In the genomic region with DNA sequence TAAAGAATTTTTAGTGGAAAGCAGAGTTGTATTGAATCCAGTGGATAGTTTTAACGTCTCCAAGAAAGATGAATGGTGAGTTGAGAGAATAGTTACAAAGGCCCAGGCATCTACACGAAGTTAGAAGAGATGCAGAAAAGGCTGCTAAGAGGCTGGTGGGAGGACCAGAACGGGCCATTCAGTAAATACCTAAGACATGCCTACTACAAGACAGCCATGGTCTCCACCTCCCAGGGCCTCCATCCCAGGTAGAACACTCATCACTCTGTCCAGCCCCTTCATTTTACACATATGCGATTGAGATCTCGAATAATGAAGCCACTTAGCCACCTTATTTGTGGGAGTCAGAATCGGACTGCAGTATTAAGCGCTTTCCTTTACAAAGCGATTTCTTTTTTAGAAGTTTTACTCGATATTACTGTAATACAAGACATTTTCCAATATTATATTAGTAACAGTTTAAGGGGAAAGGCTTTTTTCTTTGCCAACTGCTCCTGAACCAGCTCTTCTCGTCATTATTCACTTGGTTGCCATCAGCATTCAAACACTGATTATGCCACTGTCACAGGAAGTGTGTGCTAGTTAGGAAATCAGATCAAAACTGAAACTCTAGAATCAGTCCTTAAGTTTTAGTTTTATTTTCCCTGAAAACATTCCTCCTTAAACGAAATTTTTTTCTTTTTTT, we compare ENCODE assay signal across 2 cellular contexts.
TF ChIP-seq lines count a peak whose summit lies in the region.

No MANE protein-coding gene starts in this region.

TF ChIP-seq in neural cell, 6 proteins besides CTCF, POLR2A, EP300 and RAD21 (continued from another document):
- TF ChIP-seq, protein P1, sequence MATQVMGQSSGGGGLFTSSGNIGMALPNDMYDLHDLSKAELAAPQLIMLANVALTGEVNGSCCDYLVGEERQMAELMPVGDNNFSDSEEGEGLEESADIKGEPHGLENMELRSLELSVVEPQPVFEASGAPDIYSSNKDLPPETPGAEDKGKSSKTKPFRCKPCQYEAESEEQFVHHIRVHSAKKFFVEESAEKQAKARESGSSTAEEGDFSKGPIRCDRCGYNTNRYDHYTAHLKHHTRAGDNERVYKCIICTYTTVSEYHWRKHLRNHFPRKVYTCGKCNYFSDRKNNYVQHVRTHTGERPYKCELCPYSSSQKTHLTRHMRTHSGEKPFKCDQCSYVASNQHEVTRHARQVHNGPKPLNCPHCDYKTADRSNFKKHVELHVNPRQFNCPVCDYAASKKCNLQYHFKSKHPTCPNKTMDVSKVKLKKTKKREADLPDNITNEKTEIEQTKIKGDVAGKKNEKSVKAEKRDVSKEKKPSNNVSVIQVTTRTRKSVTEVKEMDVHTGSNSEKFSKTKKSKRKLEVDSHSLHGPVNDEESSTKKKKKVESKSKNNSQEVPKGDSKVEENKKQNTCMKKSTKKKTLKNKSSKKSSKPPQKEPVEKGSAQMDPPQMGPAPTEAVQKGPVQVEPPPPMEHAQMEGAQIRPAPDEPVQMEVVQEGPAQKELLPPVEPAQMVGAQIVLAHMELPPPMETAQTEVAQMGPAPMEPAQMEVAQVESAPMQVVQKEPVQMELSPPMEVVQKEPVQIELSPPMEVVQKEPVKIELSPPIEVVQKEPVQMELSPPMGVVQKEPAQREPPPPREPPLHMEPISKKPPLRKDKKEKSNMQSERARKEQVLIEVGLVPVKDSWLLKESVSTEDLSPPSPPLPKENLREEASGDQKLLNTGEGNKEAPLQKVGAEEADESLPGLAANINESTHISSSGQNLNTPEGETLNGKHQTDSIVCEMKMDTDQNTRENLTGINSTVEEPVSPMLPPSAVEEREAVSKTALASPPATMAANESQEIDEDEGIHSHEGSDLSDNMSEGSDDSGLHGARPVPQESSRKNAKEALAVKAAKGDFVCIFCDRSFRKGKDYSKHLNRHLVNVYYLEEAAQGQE (IDR thresholded peaks at IDR 0.05; ENCODE audit: borderline replicate concordance): no peak
- no peak for TF ChIP-seq MXI1 (conservative IDR thresholded peaks at IDR 0.05; ENCODE audit: poor library complexity, severe bottlenecking)
- TF ChIP-seq SMC3 (conservative IDR thresholded peaks at IDR 0.05; ENCODE audit: poor library complexity): no peak
TF ChIP-seq in neural cell: peak in this region for 0.

TF ChIP-seq in HEK293T, 16 proteins besides CTCF, POLR2A, EP300 and RAD21 (continued from another document):
- TF ChIP-seq SUZ12 (IDR thresholded peaks at IDR 0.05) (no peak), FOXM1 (IDR thresholded peaks at IDR 0.05; ENCODE audit: borderline replicate concordance) (no peak), FOXK2 (IDR thresholded peaks at IDR 0.05) (no peak)
